15 cellular contexts compared by ENCODE assay signal in genomic region chr11:117705866-117706265, GRCh38.
DNase-seq lines count a peak whose midpoint lies in the region; ATAC-seq and TF ChIP-seq lines count a peak whose summit lies in the region.
"Had no signal": no experiment of that assay in that cellular context is flagged by ENCODE, and none has a peak within 500 bp of the region (broad histone marks: within the 10 kb centered on the region; RNA-seq: fewer than 3 reads in every experiment).

No MANE protein-coding gene starts in this region.

- H3K4me1 Mint-ChIP-seq in brain, result peaks cover 69% of the 10 kb centered on the region
- peaks cover 0 to 6% of the 10 kb centered on the region in 2 donors for H3K4me1 Mint-ChIP-seq in stimulated activated naive B cell treated with anti-CD40 and anti-IgM and Interleukin-4, amounts not matched to agents 10 μg/mL and 1 μg/mL and 100 μg/mL, for 72 hours
- H3K4me1 Mint-ChIP-seq: B cell had no signal

- H3K9me3 Mint-ChIP-seq in brain, result peaks cover 0 to 10% (median 0%) of the 10 kb centered on the region in 5 experiments
- no peaks in the 10 kb centered on the region for H3K9me3 Mint-ChIP-seq in stimulated activated naive B cell treated with anti-CD40 and anti-IgM and Interleukin-4, amounts not matched to agents 10 μg/mL and 1 μg/mL and 100 μg/mL, for 72 hours
- H3K9me3 Mint-ChIP-seq: H9 had no signal

- intact Hi-C loops in cardiac septum (cut with DNase I), result no loop called here

- H3K27ac Mint-ChIP-seq in brain, result peak overlapping the region in 3 of 5 experiments; percentile 77 to 95 (median 85)
- H3K27ac Mint-ChIP-seq in stimulated activated naive B cell treated with anti-CD40 and anti-IgM and Interleukin-4, amounts not matched to agents 10 μg/mL and 1 μg/mL and 100 μg/mL, for 72 hours, result peak overlapping the region; percentile 16
- H3K27ac Mint-ChIP-seq: B cell, H9 had no signal

- peak in 2 of 3 experiments; percentile 16 to 51 for DNase-seq in NCI-H1417 (lab: John Stamatoyannopoulos, UW)
- DNase-seq in NCI-H1417 treated with DMSO at 0.1 percent for 48 hours (lab: John Stamatoyannopoulos, UW), result no peak
- peak; percentile 96 for DNase-seq in NCI-H526 treated with DMSO at 0.1 percent for 48 hours (lab: John Stamatoyannopoulos, UW)
- no peak for DNase-seq in stimulated activated naive B cell treated with anti-CD40 and anti-IgM and Interleukin-4, amounts not matched to agents 10 μg/mL and 1 μg/mL and 100 μg/mL, for 72 hours
- no peak for DNase-seq in GDM1 (lab: John Stamatoyannopoulos, UW)
- no peak for DNase-seq in cardiac septum (ENCODE audit: low spot score)
- DNase-seq: Caco-2, H9, IMR-90, NCI-H2171, NCI-H446 had no signal

- H3K27me3 Mint-ChIP-seq in brain, result peaks cover 3% of the 10 kb centered on the region
- H3K27me3 Mint-ChIP-seq in stimulated activated naive B cell treated with anti-CD40 and anti-IgM and Interleukin-4, amounts not matched to agents 10 μg/mL and 1 μg/mL and 100 μg/mL, for 72 hours, result peaks cover 7 to 50% of the 10 kb centered on the region in 2 donors

- H3K4me3 Mint-ChIP-seq in brain, result no peak overlapping the region
- no peak overlapping the region for H3K4me3 Mint-ChIP-seq in stimulated activated naive B cell treated with anti-CD40 and anti-IgM and Interleukin-4, amounts not matched to agents 10 μg/mL and 1 μg/mL and 100 μg/mL, for 72 hours
- H3K4me3 Mint-ChIP-seq: B cell, H9 had no signal

- no peak for ATAC-seq in stimulated activated naive B cell treated with anti-CD40 and anti-IgM and Interleukin-4, amounts not matched to agents 10 μg/mL and 1 μg/mL and 100 μg/mL, for 72 hours (replicated peaks)
- no peak for ATAC-seq in HG02610 (IDR thresholded peaks at IDR 0.05; ENCODE audit: unreplicated experiment)
- ATAC-seq: Right ventricle myocardium inferior had no signal

- H3K36me3 Mint-ChIP-seq in brain, result no peaks in the 10 kb centered on the region
- H3K36me3 Mint-ChIP-seq in stimulated activated naive B cell treated with anti-CD40 and anti-IgM and Interleukin-4, amounts not matched to agents 10 μg/mL and 1 μg/mL and 100 μg/mL, for 72 hours, result no peaks in the 10 kb centered on the region

- no peak for TF ChIP-seq CTCF in brain (conservative IDR thresholded peaks at IDR 0.05)

Comparison
In these comparisons a context has a peak if more than half of its experiments do, and no peak if none do; other contexts are left out.
1. DNase-seq: peak in NCI-H1417 (2 of 3) and NCI-H526 treated with DMSO at 0.1 percent for 48 hours (single experiment); none in NCI-H1417 treated with DMSO at 0.1 percent for 48 hours (single experiment), stimulated activated naive B cell treated with anti-CD40 and anti-IgM and Interleukin-4, amounts not matched to agents 10 μg/mL and 1 μg/mL and 100 μg/mL, for 72 hours (single experiment), GDM1 (single experiment) and cardiac septum (single experiment).